In genomic region chr1:147292012-147292411, GRCh38 we compare ENCODE assay signal across 15 cellular contexts. TPM values are rescaled to one million over a fixed set of nuclear protein-coding genes. Genes with fewer than 3 reads are reported as not detected.
DNase-seq lines count a peak whose midpoint lies in the region; ATAC-seq and TF ChIP-seq lines count a peak whose summit lies in the region.
"Had no signal": no experiment of that assay in that cellular context is flagged by ENCODE, and none has a peak within 500 bp of the region (broad histone marks: within the 10 kb centered on the region; RNA-seq: fewer than 3 reads in every experiment).

No MANE protein-coding gene starts in this region.

- H3K27ac ChIP-seq in tibial artery: peak overlapping the region; percentile 29 to 34
- H3K27ac ChIP-seq: BLaER1, testis had no signal

- TF ChIP-seq CTCF in fibroblast of the aortic adventitia (IDR thresholded peaks at IDR 0.05; ENCODE audit: insufficient read depth, low read length): no peak
- no peak for TF ChIP-seq CTCF in tibial artery (IDR thresholded peaks at IDR 0.05)

- peaks cover 19% of the 10 kb centered on the region for H3K4me1 Mint-ChIP-seq in activated T-cell treated with anti-CD3 and anti-CD28 coated beads, Interleukin-2, amount 50 U/mL, for 72 hours (ENCODE audit: low read depth)
- peaks cover 0 to 2% of the 10 kb centered on the region in 2 donors for H3K4me1 Mint-ChIP-seq in stimulated activated naive B cell treated with anti-CD40 and anti-IgM and Interleukin-4, amounts not matched to agents 10 μg/mL and 1 μg/mL and 100 μg/mL, for 72 hours
- H3K4me1 Mint-ChIP-seq: nephron progenitor cell had no signal

- DNase-seq in activated T-cell treated with anti-CD3 and anti-CD28 coated beads, Interleukin-2, amount 50 U/mL, for 72 hours: no peak
- no peak for DNase-seq in activated T-cell treated with anti-CD3 and anti-CD28 coated beads, Interleukin-2, amount 50 U/mL, for 1 hour
- peak; percentile 84 for DNase-seq in fibroblast of the aortic adventitia (ENCODE audit: low read depth)
- no peak for DNase-seq in tibial artery
- no peak for DNase-seq in hippocampal formation (lab: John Stamatoyannopoulos, UW)
- no peak for DNase-seq in stimulated activated naive B cell treated with anti-CD40 and anti-IgM and Interleukin-4, amounts not matched to agents 10 μg/mL and 1 μg/mL and 100 μg/mL, for 72 hours
- DNase-seq in stimulated activated CD4-positive, alpha-beta T cell treated with anti-CD3 and anti-CD28 coated beads, Interleukin-15, amount 100 ng/mL, for 24 hours: no peak
- DNase-seq: NCI-H1048; NCI-H774; nephron progenitor cell; stimulated activated CD4-positive, alpha-beta T cell treated with anti-CD3 and anti-CD28 coated beads, Interleukin-4, amount 100 ng/mL, for 24 hours; T-helper 9 cell; testis had no signal

- intact Hi-C loops in tibial artery (cut with DNase I; ENCODE audit: low total_unique reads): no loop called here

- H3K4me3 Mint-ChIP-seq in activated T-cell treated with anti-CD3 and anti-CD28 coated beads, Interleukin-2, amount 50 U/mL, for 72 hours: peak overlapping the region; percentile 3 to 45
- H3K4me3 Mint-ChIP-seq in stimulated activated naive B cell treated with anti-CD40 and anti-IgM and Interleukin-4, amounts not matched to agents 10 μg/mL and 1 μg/mL and 100 μg/mL, for 72 hours: no peak overlapping the region
- H3K4me3 Mint-ChIP-seq: nephron progenitor cell had no signal

- H3K9me3 Mint-ChIP-seq in activated T-cell treated with anti-CD3 and anti-CD28 coated beads, Interleukin-2, amount 50 U/mL, for 72 hours: peaks cover 0 to 7% of the 10 kb centered on the region in 2 donors
- peaks cover 0 to 6% of the 10 kb centered on the region in 2 donors for H3K9me3 Mint-ChIP-seq in stimulated activated naive B cell treated with anti-CD40 and anti-IgM and Interleukin-4, amounts not matched to agents 10 μg/mL and 1 μg/mL and 100 μg/mL, for 72 hours

- no peaks in the 10 kb centered on the region for H3K27me3 Mint-ChIP-seq in activated T-cell treated with anti-CD3 and anti-CD28 coated beads, Interleukin-2, amount 50 U/mL, for 72 hours (ENCODE audit: low read depth)
- H3K27me3 Mint-ChIP-seq in stimulated activated naive B cell treated with anti-CD40 and anti-IgM and Interleukin-4, amounts not matched to agents 10 μg/mL and 1 μg/mL and 100 μg/mL, for 72 hours: no peaks in the 10 kb centered on the region

- peaks cover 43 to 77% of the 10 kb centered on the region in 2 donors for H3K36me3 Mint-ChIP-seq in activated T-cell treated with anti-CD3 and anti-CD28 coated beads, Interleukin-2, amount 50 U/mL, for 72 hours (ENCODE audit: insufficient read depth in 2 of 2)
- H3K36me3 Mint-ChIP-seq in stimulated activated naive B cell treated with anti-CD40 and anti-IgM and Interleukin-4, amounts not matched to agents 10 μg/mL and 1 μg/mL and 100 μg/mL, for 72 hours: peaks cover 85 to 95% of the 10 kb centered on the region in 2 donors

- H3K9me3 ChIP-seq in tibial artery: no peaks in the 10 kb centered on the region
- H3K9me3 ChIP-seq: testis had no signal

- H3K27ac Mint-ChIP-seq in activated T-cell treated with anti-CD3 and anti-CD28 coated beads, Interleukin-2, amount 50 U/mL, for 72 hours: peak overlapping the region; percentile 90
- no peak overlapping the region for H3K27ac Mint-ChIP-seq in stimulated activated naive B cell treated with anti-CD40 and anti-IgM and Interleukin-4, amounts not matched to agents 10 μg/mL and 1 μg/mL and 100 μg/mL, for 72 hours
- H3K27ac Mint-ChIP-seq: nephron progenitor cell had no signal

- peak; percentile 88 to 90 for ATAC-seq in activated T-cell treated with anti-CD3 and anti-CD28 coated beads, Interleukin-2, amount 50 U/mL, for 72 hours (replicated peaks in 1 of 2)
- ATAC-seq in SK-N-SH treated with all-trans-retinoic acid at 6 μM for 48 hours: peak; percentile 84
- no peak for ATAC-seq in stimulated activated naive B cell treated with anti-CD40 and anti-IgM and Interleukin-4, amounts not matched to agents 10 μg/mL and 1 μg/mL and 100 μg/mL, for 72 hours (replicated peaks)

- H3K4me3 ChIP-seq in fibroblast of the aortic adventitia (ENCODE audit: low read depth, low read length): no peak overlapping the region
- H3K4me3 ChIP-seq in tibial artery: no peak overlapping the region
- H3K4me3 ChIP-seq: BLaER1, testis had no signal

- peaks cover 0 to 5% (median 0%) of the 10 kb centered on the region in 4 donors for H3K4me1 ChIP-seq in tibial artery
- H3K4me1 ChIP-seq: BLaER1, testis had no signal

- peaks cover 92 to 99% (median 93%) of the 10 kb centered on the region in 3 donors for H3K36me3 ChIP-seq in tibial artery

- H3K27me3 ChIP-seq in tibial artery: no peaks in the 10 kb centered on the region
- H3K27me3 ChIP-seq: BLaER1, testis had no signal

TF ChIP-seq in SK-N-SH treated with all-trans-retinoic acid at 6 μM for 48 hours, 23 proteins besides CTCF, POLR2A, EP300 and RAD21:
- TF ChIP-seq GLIS3 (CRISPR knock-in tag; IDR thresholded peaks at IDR 0.05) (no peak), ZNF565 (CRISPR knock-in tag; conservative IDR thresholded peaks at IDR 0.05; ENCODE audit: low read depth) (no peak), TOX (CRISPR knock-in tag; IDR thresholded peaks at IDR 0.05; ENCODE audit: borderline replicate concordance) (no peak), SNAI2 (CRISPR knock-in tag; IDR thresholded peaks at IDR 0.05) (no peak)
TF ChIP-seq in SK-N-SH treated with all-trans-retinoic acid at 6 μM for 48 hours: peak in this region for 0.

RNA-seq across cellular contexts. Expression of gene CHD1L, which starts 49.5 kb away (rescaled TPM):
- 10 to 100 TPM; 40.7 to 53.8 TPM for total RNA-seq in activated T-cell treated with anti-CD3 and anti-CD28 coated beads, Interleukin-2, amount 50 U/mL, for 72 hours
- total RNA-seq in fibroblast of the aortic adventitia (ENCODE audit: low replicate concordance): 16.9 and 47.2 TPM in 2 replicates

Comparison
In these comparisons a context has a peak if more than half of its experiments do, and no peak if none do; other contexts are left out.
1. ATAC-seq: peak in activated T-cell treated with anti-CD3 and anti-CD28 coated beads, Interleukin-2, amount 50 U/mL, for 72 hours (2 of 2) and SK-N-SH treated with all-trans-retinoic acid at 6 μM for 48 hours (single experiment); none in stimulated activated naive B cell treated with anti-CD40 and anti-IgM and Interleukin-4, amounts not matched to agents 10 μg/mL and 1 μg/mL and 100 μg/mL, for 72 hours (0 of 2).
2. H3K4me3 Mint-ChIP-seq: peak in activated T-cell treated with anti-CD3 and anti-CD28 coated beads, Interleukin-2, amount 50 U/mL, for 72 hours (2 of 2); none in stimulated activated naive B cell treated with anti-CD40 and anti-IgM and Interleukin-4, amounts not matched to agents 10 μg/mL and 1 μg/mL and 100 μg/mL, for 72 hours (0 of 2).